ENCODE assay signal across 16 cellular contexts in genomic region chr15:41567870-41568269, GRCh38. TPM values are rescaled to one million over a fixed set of nuclear protein-coding genes. Genes with fewer than 3 reads are reported as not detected.
DNase-seq lines count a peak whose midpoint lies in the region; ATAC-seq and TF ChIP-seq lines count a peak whose summit lies in the region.
"Had no signal": no experiment of that assay in that cellular context is flagged by ENCODE, and none has a peak within 500 bp of the region (broad histone marks: within the 10 kb centered on the region; RNA-seq: fewer than 3 reads in every experiment).

No MANE protein-coding gene starts in this region.

- ATAC-seq in body of pancreas (no peak), memory B cell (ENCODE audit: low read depth) (peak; percentile 55), GM19023 (IDR thresholded peaks at IDR 0.05; ENCODE audit: unreplicated experiment) (no peak)

- DNase-seq in body of pancreas (no peak), memory B cell (ENCODE audit: low spot score in 2 of 2) (no peak), NCI-H128 (lab: John Stamatoyannopoulos, UW; ENCODE audit: unreplicated experiment) (no peak), OCI-M2 (lab: John Stamatoyannopoulos, UW; ENCODE audit: unreplicated experiment) (no peak)
- DNase-seq: activated CD4-positive, alpha-beta T cell treated with anti-CD3 and anti-CD28 coated beads, Interleukin-2, amount 50 U/mL, for 1 hour; left ventricle myocardium superior; NCI-H1092 treated with DMSO at 0.1 percent for 48 hours; NCI-H446 treated with DMSO at 0.1 percent for 48 hours; T-helper 9 cell had no signal

- H3K27me3 ChIP-seq in HUES6 (ENCODE audit: control insufficient read depth, insufficient read depth, low read length) (no peaks in the 10 kb centered on the region), body of pancreas (no peaks in the 10 kb centered on the region), subcutaneous abdominal adipose tissue (ENCODE audit: control insufficient read depth in 5 of 5, insufficient read depth in 4 of 5, low read length in 5 of 5) (no peaks in the 10 kb centered on the region)
- H3K27me3 ChIP-seq: esophagus muscularis mucosa had no signal

- no peak overlapping the region for H3K27ac Mint-ChIP-seq in memory B cell
- H3K27ac Mint-ChIP-seq: activated T-helper 1 cell treated with anti-CD3 and anti-CD28 coated beads, Interleukin-12 subunit alpha, Interleukin-12 subunit beta, Interleukin-2, Interleukin-4 antibody, amounts not matched to agents 30 ng/mL and 10 ng/mL and 1 ng/mL, durations not matched to agents 14 hours and 24 hours and 36 hours had no signal

- H3K36me3 ChIP-seq in HUES6 (ENCODE audit: control insufficient read depth, insufficient read depth, low read length) (peaks cover 48% of the 10 kb centered on the region), body of pancreas (replicated peaks in 1 of 2; ENCODE audit: insufficient read depth in 1 of 2, low read depth in 2 of 2) (no peaks in the 10 kb centered on the region), subcutaneous abdominal adipose tissue (ENCODE audit: control insufficient read depth in 5 of 5, insufficient read depth in 5 of 5, low read length in 5 of 5) (peaks cover 0 to 62% (median 45%) of the 10 kb centered on the region in 5 donors)

- H3K9ac ChIP-seq in HUES6 (ENCODE audit: low read length) (peak overlapping the region; percentile 79), subcutaneous abdominal adipose tissue (ENCODE audit: low read length in 5 of 5) (peak overlapping the region in 1 of 5 donors; percentile 55)

- 68 to 85% methylated on average over 2 to 4 of the region's 4 CpGs for WGBS in body of pancreas, 2 donors

- H3K36me3 Mint-ChIP-seq in memory B cell, result no peaks in the 10 kb centered on the region

- H3K4me3 Mint-ChIP-seq in memory B cell, result no peak overlapping the region
- H3K4me3 Mint-ChIP-seq: activated T-helper 1 cell treated with anti-CD3 and anti-CD28 coated beads, Interleukin-12 subunit alpha, Interleukin-12 subunit beta, Interleukin-2, Interleukin-4 antibody, amounts not matched to agents 30 ng/mL and 10 ng/mL and 1 ng/mL, durations not matched to agents 14 hours and 24 hours and 36 hours had no signal

- intact Hi-C loops in body of pancreas (cut with DNase I), result no loop called here

- H3K4me3 ChIP-seq in HUES6 (ENCODE audit: low read depth, low read length) (peak overlapping the region; percentile 38; the same call in 1 of the 2 replicates), body of pancreas (no peak overlapping the region), subcutaneous abdominal adipose tissue (ENCODE audit: low read depth in 1 of 5, low read length in 5 of 5) (peak overlapping the region in 2 of 5 donors; percentile 16 to 54)
- H3K4me3 ChIP-seq: coronary artery, esophagus muscularis mucosa, HAP-1 had no signal

- H3K4me1 ChIP-seq in HUES6 (ENCODE audit: control insufficient read depth, insufficient read depth, low read length) (peaks cover 62% of the 10 kb centered on the region), body of pancreas (peaks cover 8% of the 10 kb centered on the region), subcutaneous abdominal adipose tissue (ENCODE audit: control insufficient read depth in 5 of 5, insufficient read depth in 5 of 5, low read length in 5 of 5) (peaks cover 6 to 67% (median 46%) of the 10 kb centered on the region in 5 donors)

- peaks cover 4% of the 10 kb centered on the region for H3K27me3 Mint-ChIP-seq in memory B cell

- TF ChIP-seq POLR2A in body of pancreas (IDR thresholded peaks at IDR 0.05), result no peak

- H3K27ac ChIP-seq in HUES6 (ENCODE audit: low read depth, low read length), result peak overlapping the region; percentile 97
- peak overlapping the region; percentile 25 to 80 (median 58) for H3K27ac ChIP-seq in body of pancreas
- peak overlapping the region; percentile 73 for H3K27ac ChIP-seq in subcutaneous abdominal adipose tissue (ENCODE audit: low read depth, low read length)
- H3K27ac ChIP-seq: coronary artery, esophagus muscularis mucosa had no signal

- TF ChIP-seq CTCF in body of pancreas (IDR thresholded peaks at IDR 0.05), result no peak

- no peaks in the 10 kb centered on the region for H3K4me1 Mint-ChIP-seq in memory B cell

- H3K9me3 ChIP-seq in HUES6 (ENCODE audit: control insufficient read depth, insufficient read depth, low read depth, low read length) (no peaks in the 10 kb centered on the region), body of pancreas (no peaks in the 10 kb centered on the region), subcutaneous abdominal adipose tissue (ENCODE audit: control insufficient read depth in 5 of 5, low read length in 5 of 5) (no peaks in the 10 kb centered on the region)
- H3K9me3 ChIP-seq: esophagus muscularis mucosa, HAP-1 had no signal

- H3K9me3 Mint-ChIP-seq in memory B cell, result no peaks in the 10 kb centered on the region
- H3K9me3 Mint-ChIP-seq: activated T-helper 1 cell treated with anti-CD3 and anti-CD28 coated beads, Interleukin-12 subunit alpha, Interleukin-12 subunit beta, Interleukin-2, Interleukin-4 antibody, amounts not matched to agents 30 ng/mL and 10 ng/mL and 1 ng/mL, durations not matched to agents 14 hours and 24 hours and 36 hours had no signal

RNA-seq across cellular contexts. Expression of gene TYRO3, which starts 8.9 kb away (rescaled TPM):
- total RNA-seq in body of pancreas, result 10 to 100 TPM; 10.9 to 12.5 TPM

RNA-seq across cellular contexts. Expression of gene RPAP1, which starts 23.8 kb away (rescaled TPM):
- 10 to 100 TPM; 23.1 to 43.5 TPM for total RNA-seq in body of pancreas

RNA-seq across cellular contexts. Expression of gene LTK, which starts 54.2 kb away (rescaled TPM):
- total RNA-seq in body of pancreas, result not detected
